Comparison of ENCODE assay signal across 17 cellular contexts in the genomic region with DNA sequence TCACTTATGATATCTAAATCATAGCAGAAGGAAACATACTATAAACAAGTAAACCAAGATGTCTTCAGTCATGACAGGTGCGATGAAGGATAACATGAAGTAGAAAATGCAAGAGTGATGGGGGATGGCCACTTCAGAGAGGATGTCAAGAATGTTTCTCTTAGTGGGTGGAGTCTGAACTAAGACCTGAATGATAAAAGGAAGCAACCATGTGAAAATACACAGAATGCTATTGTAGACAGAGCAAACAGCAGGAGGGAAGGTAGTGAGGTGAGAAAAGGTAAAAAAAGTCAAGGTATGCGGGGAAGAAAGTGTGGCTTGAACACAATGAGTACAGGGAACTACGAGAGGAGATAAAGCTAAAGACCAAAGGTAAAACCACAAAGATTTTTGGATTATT.
DNase-seq lines count a peak whose midpoint lies in the region; ATAC-seq, FAIRE-seq and TF ChIP-seq lines count a peak whose summit lies in the region.
"Had no signal": no experiment of that assay in that cellular context is flagged by ENCODE, and none has a peak within 500 bp of the region (broad histone marks: within the 10 kb centered on the region; RNA-seq: fewer than 3 reads in every experiment).

No MANE protein-coding gene starts in this region.

- in situ Hi-C loops in G401 (cut with HindIII; ENCODE audit: low sequenced_read_pairs): no loop called here

- H3K27ac ChIP-seq in astrocyte (ENCODE audit: low read depth, low read length): no peak overlapping the region

- H3K27me3 Mint-ChIP-seq in astrocyte (ENCODE audit: low read depth, unreplicated experiment): no peaks in the 10 kb centered on the region
- H3K27me3 Mint-ChIP-seq: CD4-positive, alpha-beta memory T cell had no signal

- no peak overlapping the region for H3K4me3 Mint-ChIP-seq in astrocyte (ENCODE audit: unreplicated experiment)
- H3K4me3 Mint-ChIP-seq: CD4-positive, alpha-beta memory T cell; HFFc6 had no signal

- no peaks in the 10 kb centered on the region for H3K4me1 Mint-ChIP-seq in astrocyte (ENCODE audit: low read depth, unreplicated experiment)
- H3K4me1 Mint-ChIP-seq: CD4-positive, alpha-beta memory T cell had no signal

- H3K9me3 ChIP-seq in Loucy (ENCODE audit: insufficient read depth, low read depth, low read length) (no peaks in the 10 kb centered on the region), astrocyte (ENCODE audit: insufficient read depth, low read depth, low read length) (no peaks in the 10 kb centered on the region)
- H3K9me3 ChIP-seq: HAP-1 had no signal

- H3K9me3 Mint-ChIP-seq in astrocyte (ENCODE audit: unreplicated experiment): peaks cover 2% of the 10 kb centered on the region
- H3K9me3 Mint-ChIP-seq: HFFc6 had no signal

- H3K79me2 ChIP-seq in Loucy (ENCODE audit: insufficient read depth, low read length) (no peaks in the 10 kb centered on the region), astrocyte (ENCODE audit: insufficient read depth, low read length) (no peaks in the 10 kb centered on the region)

- H4K20me1 ChIP-seq in Loucy (ENCODE audit: insufficient read depth, low read length, poor library complexity, severe bottlenecking) (no peaks in the 10 kb centered on the region), astrocyte (ENCODE audit: insufficient read depth, low read length) (no peaks in the 10 kb centered on the region)

- H3K9me2 ChIP-seq in Loucy (replicated peaks; ENCODE audit: low read depth, low read length): no peaks in the 10 kb centered on the region

- peaks cover 25% of the 10 kb centered on the region for H3K4me1 ChIP-seq in Loucy (ENCODE audit: insufficient read depth, low read length, poor library complexity, severe bottlenecking)
- no peaks in the 10 kb centered on the region for H3K4me1 ChIP-seq in astrocyte (ENCODE audit: insufficient read depth, low read length)
- H3K4me1 ChIP-seq: HAP-1 had no signal

- no peaks in the 10 kb centered on the region for H3F3A ChIP-seq in Loucy (ENCODE audit: low read depth)

- H3K4me3 ChIP-seq in Loucy (ENCODE audit: low read length, poor library complexity, severe bottlenecking) (no peak overlapping the region), astrocyte (ENCODE audit: insufficient read depth, low read depth, low read length) (no peak overlapping the region)
- H3K4me3 ChIP-seq: HAP-1 had no signal

- H3K36me3 ChIP-seq in Loucy (ENCODE audit: insufficient read depth, low read length) (no peaks in the 10 kb centered on the region), astrocyte (ENCODE audit: insufficient read depth, low read length) (no peaks in the 10 kb centered on the region)
- H3K36me3 ChIP-seq: HAP-1 had no signal

- no peak overlapping the region for H3K27ac Mint-ChIP-seq in astrocyte (ENCODE audit: unreplicated experiment)
- H3K27ac Mint-ChIP-seq: CD4-positive, alpha-beta memory T cell; HFFc6 had no signal

- no peak overlapping the region for H3K9ac ChIP-seq in Loucy (ENCODE audit: low read depth, low read length, poor library complexity, severe bottlenecking)
- no peak overlapping the region for H3K9ac ChIP-seq in astrocyte (ENCODE audit: low read length)

- FAIRE-seq in astrocyte (lab: Jason Lieb, UNC): no peak
- FAIRE-seq: G401.6, GM12892 had no signal

- TF ChIP-seq CTCF in Loucy (conservative IDR thresholded peaks at IDR 0.05; ENCODE audit: low read length) (no peak), astrocyte (IDR thresholded peaks at IDR 0.05; ENCODE audit: insufficient read depth, low read depth, low read length) (no peak)

- DNase-seq in astrocyte (ENCODE audit: low read depth): no peak
- DNase-seq in kidney tubule cell (ENCODE audit: low spot score): peak; percentile 9
- no peak for DNase-seq in HuH-7 (ENCODE audit: low spot score)
- no peak for DNase-seq in G401 (ENCODE audit: low spot score)
- DNase-seq: C1 segment of cervical spinal cord; Calu3; CD4-positive, alpha-beta memory T cell; COR-L47; DMS53; DMS79 treated with DMSO at 0.1 percent for 48 hours; HFFc6 had no signal

- 0 out of 2 replicates have a peak overlapping the region, but pooled peaks have one; percentile 22 for H2AFZ ChIP-seq in Loucy (ENCODE audit: low read length)
- H2AFZ ChIP-seq in astrocyte (ENCODE audit: low read depth, low read length): peak overlapping the region; percentile 3

- H3K27me3 ChIP-seq in Loucy (ENCODE audit: insufficient read depth, low read length, poor library complexity, severe bottlenecking) (no peaks in the 10 kb centered on the region), astrocyte (ENCODE audit: insufficient read depth, low read length) (no peaks in the 10 kb centered on the region)

- ATAC-seq in GM19023 (IDR thresholded peaks at IDR 0.05; ENCODE audit: unreplicated experiment) (no peak), GM18867 (IDR thresholded peaks at IDR 0.05; ENCODE audit: unreplicated experiment) (no peak)

- no peak overlapping the region for H3K4me2 ChIP-seq in Loucy (ENCODE audit: low read depth, low read length, poor library complexity, severe bottlenecking)
- H3K4me2 ChIP-seq in astrocyte (ENCODE audit: low read length): no peak overlapping the region

- no peaks in the 10 kb centered on the region for H3K36me3 Mint-ChIP-seq in astrocyte (ENCODE audit: low read depth, unreplicated experiment)
- H3K36me3 Mint-ChIP-seq: CD4-positive, alpha-beta memory T cell had no signal
